ENCODE assay signal across 19 cellular contexts in genomic region chr18:50111398-50111797, GRCh38.
DNase-seq lines count a peak whose midpoint lies in the region; ATAC-seq, FAIRE-seq and TF ChIP-seq lines count a peak whose summit lies in the region.
"Had no signal": no experiment of that assay in that cellular context is flagged by ENCODE, and none has a peak within 500 bp of the region (broad histone marks: within the 10 kb centered on the region; RNA-seq: fewer than 3 reads in every experiment).

No MANE protein-coding gene starts in this region.

- H3K4me2 ChIP-seq in HCT116 (ENCODE audit: low read length) = no peak overlapping the region
- no peak overlapping the region for H3K4me2 ChIP-seq in PC-9
- no peak overlapping the region for H3K4me2 ChIP-seq in GM23338

- H3K79me2 ChIP-seq in HCT116 (ENCODE audit: insufficient read depth, low read length) = no peaks in the 10 kb centered on the region
- peaks cover 20% of the 10 kb centered on the region; the same call in 1 of the 2 replicates for H3K79me2 ChIP-seq in PC-9 (ENCODE audit: low read depth)
- H3K79me2 ChIP-seq in GM23338 (replicated peaks; ENCODE audit: insufficient read depth) = no peaks in the 10 kb centered on the region

- BruUV-seq in HCT116 (replicated peaks; lab: Mats Ljungman, UMichigan) = no TSS peak
- BruUV-seq in PC-9 (replicated peaks; lab: Mats Ljungman, UMichigan) = no TSS peak

- RAD21 ChIA-PET in HCT116 (lab: Charles Lee; ENCODE audit: low non-redundant PET in 1 of 2, low total read pairs in 2 of 2, uncharacterized antibody in 2 of 2, unreplicated experiment in 2 of 2) = no interaction called here

- no peaks in the 10 kb centered on the region for H4K20me1 ChIP-seq in HCT116 (ENCODE audit: insufficient read depth)
- H4K20me1 ChIP-seq in PC-9 (ENCODE audit: insufficient read depth) = no peaks in the 10 kb centered on the region
- H4K20me1 ChIP-seq in GM23338 (replicated peaks; ENCODE audit: insufficient read depth) = no peaks in the 10 kb centered on the region; the same call in 1 of the 2 replicates

- no peak overlapping the region for H3K27ac Mint-ChIP-seq in GM23338
- H3K27ac Mint-ChIP-seq: activated naive CD8-positive, alpha-beta T cell treated with anti-CD3 and anti-CD28 coated beads for 36 hours; activated T-cell treated with anti-CD3 and anti-CD28 coated beads, Interleukin-2, amount 50 U/mL, for 72 hours; H9; nephron; WTC11 had no signal

- no peak for ATAC-seq in HCT116
- ATAC-seq in GM18861 (IDR thresholded peaks at IDR 0.05; ENCODE audit: unreplicated experiment) = no peak
- no peak for ATAC-seq in GM23338
- ATAC-seq: activated T-cell treated with anti-CD3 and anti-CD28 coated beads, Interleukin-2, amount 50 U/mL, for 72 hours; WTC11 had no signal

- H3K27ac ChIP-seq in HCT116 (ENCODE audit: low read depth, low read length) = no peak overlapping the region
- H3K27ac ChIP-seq in PC-9 = no peak overlapping the region
- no peak overlapping the region for H3K27ac ChIP-seq in kidney (ENCODE audit: low read depth in 2 of 2, low read length in 2 of 2)
- no peak overlapping the region for H3K27ac ChIP-seq in GM23338 (ENCODE audit: low read depth)
- H3K27ac ChIP-seq: prostate gland, RWPE1, testis had no signal

- H3K4me1 ChIP-seq in HCT116 (ENCODE audit: control insufficient read depth in 1 of 2, insufficient read depth in 2 of 2, low read length in 2 of 2) = no peaks in the 10 kb centered on the region
- H3K4me1 ChIP-seq in PC-9 (replicated peaks; ENCODE audit: insufficient read depth) = peaks cover 29% of the 10 kb centered on the region
- peaks cover 11 to 18% of the 10 kb centered on the region in 2 donors for H3K4me1 ChIP-seq in kidney (ENCODE audit: control insufficient read depth in 1 of 2, insufficient read depth in 1 of 2, low read depth in 1 of 2, low read length in 2 of 2)
- peaks cover 9% of the 10 kb centered on the region for H3K4me1 ChIP-seq in GM23338 (ENCODE audit: insufficient read depth)
- H3K4me1 ChIP-seq: prostate gland, testis had no signal

- TF ChIP-seq RAD21 in HCT116 (IDR thresholded peaks at IDR 0.05; ENCODE audit: low read depth) = peak; percentile 48

- POLR2A ChIA-PET in HCT116 (lab: Charles Lee) = no interaction called here
- POLR2A ChIA-PET in PC-9 (lab: Charles Lee; ENCODE audit: unreplicated experiment) = no interaction called here

- H3F3A ChIP-seq in PC-9 (ENCODE audit: insufficient read depth, low read depth) (no peaks in the 10 kb centered on the region; the same call in 1 of the 2 replicates), GM23338 (replicated peaks; ENCODE audit: low read depth) (no peaks in the 10 kb centered on the region)

- H3K27me3 ChIP-seq in GM06990 (replicated peaks; ENCODE audit: control insufficient read depth, insufficient read depth, low read length) (no peaks in the 10 kb centered on the region; the same call in 1 of the 2 replicates), HCT116 (ENCODE audit: insufficient read depth, low read length) (no peaks in the 10 kb centered on the region), PC-9 (ENCODE audit: insufficient read depth, low read depth) (no peaks in the 10 kb centered on the region), GM23338 (ENCODE audit: insufficient read depth) (no peaks in the 10 kb centered on the region)
- H3K27me3 ChIP-seq: MG63, testis had no signal

- FAIRE-seq in kidney (lab: Jason Lieb, UNC) = no peak

- H2AFZ ChIP-seq in HCT116 (ENCODE audit: low read depth, low read length, poor library complexity, severe bottlenecking) = no peak overlapping the region
- no peak overlapping the region for H2AFZ ChIP-seq in PC-9
- H2AFZ ChIP-seq in GM23338 = no peak overlapping the region

- H3K9me2 ChIP-seq in HCT116 (ENCODE audit: insufficient read depth) (no peaks in the 10 kb centered on the region), PC-9 (ENCODE audit: insufficient read depth) (no peaks in the 10 kb centered on the region), GM23338 (ENCODE audit: insufficient read depth) (no peaks in the 10 kb centered on the region)

- peaks cover 10% of the 10 kb centered on the region; the same call in 2 of the 3 replicates for H3K4me1 Mint-ChIP-seq in GM23338
- H3K4me1 Mint-ChIP-seq: activated naive CD8-positive, alpha-beta T cell treated with anti-CD3 and anti-CD28 coated beads for 36 hours; nephron had no signal

- no peaks in the 10 kb centered on the region for H3K36me3 Mint-ChIP-seq in GM23338 (ENCODE audit: low read depth)
- H3K36me3 Mint-ChIP-seq: activated naive CD8-positive, alpha-beta T cell treated with anti-CD3 and anti-CD28 coated beads for 36 hours; WTC11 had no signal

- intact Hi-C loops in HCT116 (cut with micrococcal nuclease) = loop anchor here (5.0 kb wide), 1 partner anchor 91 kb away; no protein-coding TSS in a partner anchor
- intact Hi-C loops in PC-9 (cut with micrococcal nuclease; ENCODE audit: unreplicated experiment) = loop anchor here (10.0 kb wide), 1 partner anchor 83 kb away; the partner anchor contains the start of gene MYO5B
- intact Hi-C loops in kidney (cut with DNase I) = no loop called here

- H3K4me3 ChIP-seq in GM06990 (replicated peaks; ENCODE audit: low read depth, low read length) (no peak overlapping the region), HCT116 (replicated peaks in 1 of 2; ENCODE audit: low read depth in 1 of 2, low read length in 2 of 2) (no peak overlapping the region), PC-9 (no peak overlapping the region), kidney (ENCODE audit: low read length in 2 of 2) (no peak overlapping the region), GM23338 (no peak overlapping the region)
- H3K4me3 ChIP-seq: MG63, prostate gland, testis had no signal

- H3K36me3 ChIP-seq in GM06990 (ENCODE audit: control insufficient read depth, insufficient read depth, low read length) (no peaks in the 10 kb centered on the region), HCT116 (ENCODE audit: control insufficient read depth in 1 of 2, insufficient read depth in 2 of 2, low read length in 2 of 2) (no peaks in the 10 kb centered on the region), PC-9 (ENCODE audit: low read depth) (no peaks in the 10 kb centered on the region), kidney (ENCODE audit: control insufficient read depth in 1 of 2, insufficient read depth in 2 of 2, low read length in 2 of 2) (no peaks in the 10 kb centered on the region), GM23338 (ENCODE audit: insufficient read depth) (no peaks in the 10 kb centered on the region)
- H3K36me3 ChIP-seq: MG63, prostate gland had no signal

- no peak overlapping the region for H3K9ac ChIP-seq in HCT116 (ENCODE audit: low read length)
- H3K9ac ChIP-seq in kidney (ENCODE audit: low read length in 2 of 2) = no peak overlapping the region

- TF ChIP-seq CTCF in GM06990 (IDR thresholded peaks at IDR 0.05; ENCODE audit: insufficient read depth, low read length, poor library complexity, severe bottlenecking) (peak; percentile 31), HCT116 (IDR thresholded peaks at IDR 0.05 in 2 of 3, conservative IDR thresholded peaks at IDR 0.05 in 1 of 3; ENCODE audit: borderline replicate concordance in 1 of 3, insufficient read depth in 1 of 3, low read depth in 2 of 3, low read length in 2 of 3) (peak; percentile 23 to 34 (median 32); a peak in 3 of 6 replicates), PC-9 (conservative IDR thresholded peaks at IDR 0.05) (peak; percentile 37; the same call in 1 of the 2 replicates), kidney (IDR thresholded peaks at IDR 0.05; ENCODE audit: borderline replicate concordance, extremely low read depth, insufficient read depth) (peak; percentile 10), GM23338 (conservative IDR thresholded peaks at IDR 0.05; ENCODE audit: low read depth in 2 of 2) (peak in 1 of 2 experiments; percentile 29; a peak in 2 of 4 replicates)

- DNase-seq in GM06990 (ENCODE audit: extremely low read depth, insufficient read length) (no peak), HCT116 (ENCODE audit: low read depth, low spot score) (no peak), PC-9 (no peak), kidney (no peak), GM23338 (ENCODE audit: low spot score) (no peak), NCI-H510A (lab: John Stamatoyannopoulos, UW) (no peak)
- DNase-seq: activated naive CD8-positive, alpha-beta T cell treated with anti-CD3 and anti-CD28 coated beads for 36 hours; activated T-cell treated with anti-CD3 and anti-CD28 coated beads, Interleukin-2, amount 50 U/mL, for 72 hours; H9; mesenchymal stem cell; MG63; NCI-H2081; NCI-H774; testis had no signal

- no peaks in the 10 kb centered on the region for H3K9me3 ChIP-seq in HCT116 (ENCODE audit: control insufficient read depth in 1 of 2, insufficient read depth in 1 of 2, low read depth in 1 of 2, low read length in 2 of 2)
- no peaks in the 10 kb centered on the region for H3K9me3 ChIP-seq in PC-9 (ENCODE audit: insufficient read depth, low read depth)
- H3K9me3 ChIP-seq in kidney (ENCODE audit: control insufficient read depth in 1 of 2, low read length in 2 of 2) = no peaks in the 10 kb centered on the region
- H3K9me3 ChIP-seq: MG63, prostate gland, testis had no signal

- CTCF ChIA-PET in HCT116 (lab: Charles Lee) = no interaction called here
- CTCF ChIA-PET in PC-9 (lab: Charles Lee) = no interaction called here

- H3K27me3 Mint-ChIP-seq in GM23338 (ENCODE audit: insufficient read depth, low read depth, poor library complexity) = no peaks in the 10 kb centered on the region

- no peak for TF ChIP-seq POLR2A in HCT116 (IDR thresholded peaks at IDR 0.05; ENCODE audit: borderline replicate concordance, extremely low read depth, insufficient read depth, insufficient read length)

- H3K4me3 Mint-ChIP-seq in GM23338 = no peak overlapping the region
- H3K4me3 Mint-ChIP-seq: activated naive CD8-positive, alpha-beta T cell treated with anti-CD3 and anti-CD28 coated beads for 36 hours; activated T-cell treated with anti-CD3 and anti-CD28 coated beads, Interleukin-2, amount 50 U/mL, for 72 hours; H9; nephron; WTC11 had no signal

- no peaks in the 10 kb centered on the region for H3K9me3 Mint-ChIP-seq in GM23338
- H3K9me3 Mint-ChIP-seq: activated naive CD8-positive, alpha-beta T cell treated with anti-CD3 and anti-CD28 coated beads for 36 hours; activated T-cell treated with anti-CD3 and anti-CD28 coated beads, Interleukin-2, amount 50 U/mL, for 72 hours; H9; nephron; WTC11 had no signal

TF ChIP-seq in HCT116, 20 proteins besides CTCF, POLR2A, EP300 and RAD21 (continues in another document):
- TF ChIP-seq YY1 (IDR thresholded peaks at IDR 0.05; ENCODE audit: extremely low read depth, insufficient replicate concordance, low read depth, low read length) = no peak
- no peak for TF ChIP-seq ZNF274 (IDR thresholded peaks at IDR 0.05; ENCODE audit: low read depth, low read length)

TF ChIP-seq in GM23338, 12 proteins besides CTCF, POLR2A, EP300 and RAD21 (continues in another document):
- TF ChIP-seq CREB1 (CRISPR knock-in tag; IDR thresholded peaks at IDR 0.05; ENCODE audit: low read depth) (no peak), JUNB (IDR thresholded peaks at IDR 0.05; ENCODE audit: unreplicated experiment) (no peak)
